ENCODE assay signal across 1 cellular context in the genomic region with DNA sequence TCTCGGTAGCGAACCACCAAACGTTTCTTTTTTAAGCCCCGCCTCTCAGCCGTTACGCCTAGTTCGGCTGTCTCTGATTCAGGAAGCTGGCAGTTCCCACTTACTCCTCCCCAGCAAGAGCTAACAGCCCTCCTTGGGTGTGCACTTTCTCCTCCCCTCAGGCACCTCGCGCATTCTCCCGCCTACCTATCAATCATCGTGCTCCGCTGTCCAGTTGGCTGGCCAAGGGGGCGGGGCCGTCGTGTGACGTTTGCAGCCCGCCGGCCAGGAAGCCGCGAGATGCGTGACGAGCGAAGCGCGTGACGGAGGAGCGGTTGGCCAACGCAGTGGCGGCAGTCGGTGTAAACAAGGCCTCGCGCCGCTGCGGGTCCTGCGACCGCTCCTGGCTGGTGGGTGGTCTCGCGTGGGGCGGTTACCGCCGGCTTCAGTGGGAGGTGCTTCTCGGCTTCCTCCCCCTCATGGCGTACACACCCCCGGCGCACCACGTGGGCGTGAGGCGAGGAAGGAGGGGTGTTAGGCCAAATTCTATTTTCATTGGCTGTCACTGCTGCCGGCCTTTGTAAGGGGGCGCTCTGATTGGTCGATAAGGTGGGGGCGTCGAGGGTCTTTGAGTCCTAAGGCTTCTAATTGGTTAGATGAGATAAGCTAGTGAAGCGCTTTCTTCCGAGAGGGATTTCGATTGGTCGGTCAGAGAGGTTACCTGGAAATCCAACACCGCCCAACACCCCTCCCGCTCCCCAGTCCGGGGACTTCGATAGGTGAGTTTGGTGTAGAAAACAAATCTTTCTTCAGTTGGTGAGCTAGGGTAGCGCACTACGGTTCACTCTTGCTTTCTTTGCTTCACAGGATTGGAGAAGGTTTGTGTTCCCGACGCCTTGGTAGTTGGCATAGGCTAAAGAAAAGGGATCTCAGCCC.
TF ChIP-seq lines count a peak whose summit lies in the region.

A gene (plus strand): TSS at position 242 of the 915 bp plus-strand sequence. CDS start 818 bp downstream, outside the sequence.
A gene (minus strand): TSS at position 414 of the 915 bp plus-strand sequence. CDS start 32,101 bp downstream, outside the sequence.

TF ChIP-seq in H1, 55 proteins besides CTCF, POLR2A, EP300 and RAD21 (continued from another document):
- TF ChIP-seq CREB1 (IDR thresholded peaks at IDR 0.05) (peak; percentile 94), ZNF274 (IDR thresholded peaks at IDR 0.05; ENCODE audit: borderline replicate concordance, extremely low read depth, low read length) (no peak)
